8 cellular contexts compared by ENCODE assay signal in the genomic region with DNA sequence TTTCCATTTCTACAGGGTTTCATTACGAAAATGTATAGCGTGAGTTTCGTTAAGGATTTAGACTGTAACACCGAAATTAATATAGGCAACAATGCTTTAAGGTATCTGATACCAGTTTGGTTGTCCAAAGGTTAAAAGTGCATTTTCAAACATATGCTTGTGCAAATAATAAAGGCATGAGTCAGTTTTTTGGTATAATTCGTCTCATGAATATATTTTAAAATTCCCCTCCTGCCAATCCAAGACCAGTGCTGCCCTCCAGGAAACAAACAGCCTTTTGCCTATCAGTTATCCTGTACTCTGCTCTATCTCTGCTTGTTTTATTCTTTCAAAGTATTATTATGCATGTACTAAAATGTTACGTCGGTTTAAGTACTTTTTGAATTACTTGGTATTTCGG. TPM values are rescaled to one million over a fixed set of nuclear protein-coding genes. Genes with fewer than 3 reads are reported as not detected.
DNase-seq lines count a peak whose midpoint lies in the region; ATAC-seq, FAIRE-seq and TF ChIP-seq lines count a peak whose summit lies in the region.

No MANE protein-coding gene starts in this region.

- peaks cover 13% of the 10 kb centered on the region for H3K9me3 Mint-ChIP-seq in glutamatergic neuron (ENCODE audit: unreplicated experiment)

- TF ChIP-seq CTCF in VCaP (conservative IDR thresholded peaks at IDR 0.05) (no peak), glutamatergic neuron (IDR thresholded peaks at IDR 0.05; ENCODE audit: partially characterized antibody, unreplicated experiment) (no peak), testis (IDR thresholded peaks at IDR 0.05) (no peak)

- WGBS in small intestine, 3 donors, result 6 to 47% (median 21%) methylated on average over 8 of the region's 8 CpGs
- WGBS in testis, 2 donors, result 39% methylated on average over 8 of the region's 8 CpGs

- in situ Hi-C loops in HAP-1 (cut with MboI; ENCODE audit: low sequenced_read_pairs), result no loop called here

- peaks cover 18% of the 10 kb centered on the region for H3K4me1 Mint-ChIP-seq in glutamatergic neuron (ENCODE audit: low read depth, unreplicated experiment)

- intact Hi-C loops in testis (cut with DNase I; ENCODE audit: low total_unique reads), result no loop called here

- DNase-seq in HAP-1 (ENCODE audit: low spot score in 2 of 2), result no peak
- DNase-seq in glutamatergic neuron, result no peak
- peak; percentile 61 for DNase-seq in small intestine
- no peak for DNase-seq in NOMO-1 (lab: John Stamatoyannopoulos, UW; ENCODE audit: unreplicated experiment in 2 of 2)
- no peak for DNase-seq in testis

- peak overlapping the region; percentile 100 for H3K27ac Mint-ChIP-seq in glutamatergic neuron (ENCODE audit: unreplicated experiment)

- H3K27ac ChIP-seq in VCaP (peak overlapping the region; percentile 92), small intestine (ENCODE audit: low read depth in 1 of 2, low read length in 1 of 2) (peak overlapping the region in 1 of 2 donors; percentile 90), testis (no peak overlapping the region)

- peak overlapping the region; percentile 99 for H3K4me3 Mint-ChIP-seq in glutamatergic neuron (ENCODE audit: unreplicated experiment)

- H3K27me3 ChIP-seq in HAP-1 (ENCODE audit: low read depth) (no peaks in the 10 kb centered on the region), small intestine (ENCODE audit: control insufficient read depth in 2 of 2, insufficient read depth in 2 of 2, low read length in 2 of 2) (no peaks in the 10 kb centered on the region), testis (no peaks in the 10 kb centered on the region)

- no peaks in the 10 kb centered on the region for H3K36me3 Mint-ChIP-seq in glutamatergic neuron (ENCODE audit: unreplicated experiment)

- H3K27me3 Mint-ChIP-seq in glutamatergic neuron (ENCODE audit: unreplicated experiment), result peaks cover 12% of the 10 kb centered on the region

- H3K4me1 ChIP-seq in HAP-1 (peaks cover 25% of the 10 kb centered on the region), small intestine (ENCODE audit: control insufficient read depth in 2 of 2, insufficient read depth in 1 of 2, low read depth in 1 of 2, low read length in 1 of 2) (peaks cover 5 to 9% of the 10 kb centered on the region in 2 donors), testis (peaks cover 23% of the 10 kb centered on the region)

- TF ChIP-seq POLR2A in testis (IDR thresholded peaks at IDR 0.05), result no peak

- H3K36me3 ChIP-seq in HAP-1 (replicated peaks) (0 out of 2 replicates have a peak, but pooled peaks cover 4% of the 10 kb centered on the region), small intestine (ENCODE audit: control insufficient read depth in 2 of 2, insufficient read depth in 2 of 2, low read length in 2 of 2) (peaks cover 0 to 2% of the 10 kb centered on the region in 2 donors), testis (ENCODE audit: low read depth, missing control alignments) (no peaks in the 10 kb centered on the region)

- H3K9me3 ChIP-seq in HAP-1 (no peaks in the 10 kb centered on the region), small intestine (ENCODE audit: control insufficient read depth, low read depth) (no peaks in the 10 kb centered on the region), testis (no peaks in the 10 kb centered on the region)

- no peak for FAIRE-seq in small intestine (lab: Jason Lieb, UNC)

- no peak for ATAC-seq in HG03460 (IDR thresholded peaks at IDR 0.05; ENCODE audit: unreplicated experiment)
- no peak for ATAC-seq in HG03025 (IDR thresholded peaks at IDR 0.05; ENCODE audit: low FRiP score, unreplicated experiment)

- peak overlapping the region; percentile 75 for H3K4me3 ChIP-seq in HAP-1
- H3K4me3 ChIP-seq in small intestine (ENCODE audit: low read depth in 1 of 2, low read length in 2 of 2), result peak overlapping the region in 1 of 2 donors; percentile 88
- no peak overlapping the region for H3K4me3 ChIP-seq in testis

RNA-seq across cellular contexts. Expression of a gene that starts 2.0 kb away (rescaled TPM):
- 132 TPM for total RNA-seq in glutamatergic neuron (ENCODE audit: unreplicated experiment)
- 10 to 100 TPM in 1 of 3 donors, 1 to 10 TPM in 2; 7.0 to 11.0 (median 8.1) TPM for polyA plus RNA-seq in small intestine
- 10 to 100 TPM; 40.0 to 68.3 TPM for total RNA-seq in testis
- 11.6 TPM for polyA plus RNA-seq in testis (ENCODE audit: insufficient read depth, low read depth, low replicate concordance)
